ENCODE assay signal across 8 cellular contexts in genomic region chr3:134600685-134601502, GRCh38. TPM values are rescaled to one million over a fixed set of nuclear protein-coding genes. Genes with fewer than 3 reads are reported as not detected.
DNase-seq lines count a peak whose midpoint lies in the region; ATAC-seq, FAIRE-seq and TF ChIP-seq lines count a peak whose summit lies in the region.

No MANE protein-coding gene starts in this region.

- peak; percentile 98 for TF ChIP-seq CTCF in coronary artery (IDR thresholded peaks at IDR 0.05)
- TF ChIP-seq CTCF in HepG2 (CRISPR knock-in tag; IDR thresholded peaks at IDR 0.05): peak; percentile 85

- H3K4me1 ChIP-seq in HepG2 (ENCODE audit: insufficient read depth, low read length): no peaks in the 10 kb centered on the region

- H3K9ac ChIP-seq in HepG2 (ENCODE audit: insufficient read depth, low read depth, low read length): no peak overlapping the region

- H3K79me2 ChIP-seq in HepG2 (ENCODE audit: insufficient read depth, low read length): no peaks in the 10 kb centered on the region

- no TSS peak for BruUV-seq in HepG2 (replicated peaks; lab: Mats Ljungman, UMichigan)

- CTCF ChIA-PET in HepG2 (lab: Yijun Ruan, JAX; ENCODE audit: low intra/inter-chr PET ratio, low total read pairs): interaction anchor here (1.5 to 1.9 kb wide), 3 partner anchors 40 to 1294 kb away, joined by 4 to 14 read pairs (median 6); no protein-coding TSS in a partner anchor

- WGBS in HepG2 (ENCODE audit: low lambda C conversion rate): 26% methylated on average over 27 of the region's 32 CpGs

- peak overlapping the region; percentile 48 for H3K4me3 ChIP-seq in coronary artery
- no peak overlapping the region for H3K4me3 ChIP-seq in HepG2 (replicated peaks in 1 of 3; ENCODE audit: insufficient read depth in 1 of 3, low read depth in 2 of 3, low read length in 3 of 3)

- peak; percentile 82 for TF ChIP-seq RAD21 in HepG2 (CRISPR knock-in tag; IDR thresholded peaks at IDR 0.05)

- H3K27ac ChIP-seq in coronary artery: no peak overlapping the region
- no peak overlapping the region for H3K27ac ChIP-seq in HepG2 (ENCODE audit: extremely low read length, insufficient read depth, low read length)

- FAIRE-seq in HepG2 (lab: Jason Lieb, UNC): peak; percentile 42

- DNase-seq in activated CD4-positive, alpha-beta T cell treated with anti-CD3 and anti-CD28 coated beads for 24 hours (ENCODE audit: low read depth in 2 of 2): peak; percentile 40 to 52
- DNase-seq in activated CD4-positive, alpha-beta T cell treated with anti-CD3 and anti-CD28 coated beads for 1 hour: no peak
- DNase-seq in NCI-H2196 (lab: John Stamatoyannopoulos, UW; ENCODE audit: unreplicated experiment) (peak; percentile 84), coronary artery (ENCODE audit: low spot score) (no peak), HepG2 (ENCODE audit: low spot score) (peak; percentile 23)
- DNase-seq in activated CD4-positive, CD25-positive, alpha-beta regulatory T cell treated with anti-CD3 and anti-CD28 coated beads, Interleukin-2, amount 50 U/mL, for 72 hours: peak; percentile 70
- DNase-seq in stimulated activated CD8-positive, alpha-beta memory T cell treated with anti-CD3 and anti-CD28 coated beads, Interleukin-12 subunit alpha, Interleukin-12 subunit beta, amount 100 ng/mL, for 1 hour (ENCODE audit: low read depth): peak; percentile 27

- H3K4me2 ChIP-seq in HepG2 (ENCODE audit: low read depth, low read length): no peak overlapping the region

- POLR2A ChIA-PET in HepG2 (lab: Yijun Ruan, JAX): no interaction called here

- TF ChIP-seq POLR2A in HepG2 (IDR thresholded peaks at IDR 0.05; ENCODE audit: insufficient read depth in 1 of 2, low read depth in 2 of 2, low read length in 2 of 2): no peak

- peak; percentile 78 for ATAC-seq in HG02973 (IDR thresholded peaks at IDR 0.05; ENCODE audit: unreplicated experiment)
- peak; percentile 85 for ATAC-seq in HepG2

- peaks cover 1 to 42% of the 10 kb centered on the region in 2 experiments; a peak in 2 of 5 replicates for H3K27me3 ChIP-seq in HepG2 (ENCODE audit: control insufficient read depth in 1 of 2, insufficient read depth in 2 of 2, low read length in 2 of 2)

- TF ChIP-seq EP300 in HepG2 (IDR thresholded peaks at IDR 0.05; ENCODE audit: low read depth in 2 of 2, low read length in 2 of 2): no peak
- TF ChIP-seq EP300 in HepG2 (CRISPR knock-in tag; IDR thresholded peaks at IDR 0.05; ENCODE audit: borderline replicate concordance): no peak

- no peaks in the 10 kb centered on the region for H3K9me3 ChIP-seq in HepG2 (ENCODE audit: low read length)

- no peaks in the 10 kb centered on the region for H3K36me3 ChIP-seq in HepG2 (replicated peaks in 1 of 2; ENCODE audit: control insufficient read depth in 1 of 2, insufficient read depth in 2 of 2, low read length in 2 of 2)

- no peak overlapping the region for H2AFZ ChIP-seq in HepG2 (ENCODE audit: low read length)

- no peaks in the 10 kb centered on the region for H4K20me1 ChIP-seq in HepG2 (ENCODE audit: insufficient read depth, low read length)

- intact Hi-C loops in HepG2 (cut with micrococcal nuclease; ENCODE audit: unreplicated experiment): loop anchor here (1.0 to 5.0 kb wide), 3 partner anchors 40 to 1296 kb away; no protein-coding TSS in a partner anchor

- in situ Hi-C loops in HepG2 (cut with HindIII; ENCODE audit: extremely low pct_ligation_motif_present, low pct_unique_long_range_greater_than_20kb): loop anchor here (5.0 to 25.0 kb wide), 4 partner anchors 41 to 1286 kb away; no protein-coding TSS in a partner anchor

TF ChIP-seq in HepG2, 621 proteins besides CTCF, POLR2A, EP300 and RAD21:
- TF ChIP-seq KDM2A (CRISPR knock-in tag; IDR thresholded peaks at IDR 0.05; ENCODE audit: borderline replicate concordance, low read depth) (peak; percentile 63; the same call in 1 of the 2 replicates), KLF11 (CRISPR knock-in tag; IDR thresholded peaks at IDR 0.05) (no peak), SMC3 (IDR thresholded peaks at IDR 0.05; ENCODE audit: low read length) (peak; percentile 40; the same call in 1 of the 2 replicates), XRCC5 (optimal IDR thresholded peaks at IDR 0.05; ENCODE audit: low read length) (peak; percentile 52), STAG1 (CRISPR knock-in tag; IDR thresholded peaks at IDR 0.05) (peak; percentile 84)

RNA-seq across cellular contexts. Expression of gene KY, which starts 49.9 kb away (rescaled TPM):
- not detected in 2 replicates for total RNA-seq in HepG2 (2016; rRNA removed; fragmentation: Illumina TruSeq; extraction: Trizol)
- not detected in 2 replicates for total RNA-seq in HepG2 (2016; cell fraction: cytosol; rRNA removed; fragmentation: Illumina TruSeq; extraction: Trizol; ENCODE audit: low read depth)
- total RNA-seq in HepG2 (2016; cell fraction: insoluble cytoplasmic fraction; rRNA removed; fragmentation: Illumina TruSeq; extraction: Trizol): not detected in 2 replicates
- not detected in 2 replicates for total RNA-seq in HepG2 (2016; cell fraction: membrane; rRNA removed; fragmentation: Illumina TruSeq; extraction: Trizol)
- total RNA-seq in HepG2 (2016; cell fraction: nucleus; rRNA removed; fragmentation: Illumina TruSeq; extraction: Trizol): not detected in 2 replicates
- not detected in 2 replicates for polyA plus RNA-seq in HepG2 (2011; rRNA removed)
- not detected in 2 replicates for polyA plus RNA-seq in HepG2 (2011; cell fraction: cytosol; rRNA removed)
- polyA plus RNA-seq in HepG2 (2011; cell fraction: nucleus; rRNA removed): not detected in 2 replicates
- polyA plus RNA-seq in HepG2 (2012): not detected in 2 replicates
- not detected in 2 replicates for polyA plus RNA-seq in HepG2 (2016; cell fraction: cytosol; fragmentation: Illumina TruSeq; extraction: Trizol; ENCODE audit: low read depth)
- not detected in 2 replicates for polyA plus RNA-seq in HepG2 (2016; cell fraction: insoluble cytoplasmic fraction; fragmentation: Illumina TruSeq; extraction: Trizol; ENCODE audit: low read depth)
- not detected in 2 replicates for polyA plus RNA-seq in HepG2 (2016; cell fraction: membrane; fragmentation: Illumina TruSeq; extraction: Trizol; ENCODE audit: low read depth)
- polyA plus RNA-seq in HepG2 (2016; cell fraction: nucleus; fragmentation: Illumina TruSeq; extraction: Trizol; ENCODE audit: insufficient read depth, low read depth): not detected in 2 replicates
- polyA minus RNA-seq in HepG2 (2011; rRNA and poly(A)+ RNA removed; ENCODE audit: low replicate concordance): 0.05 TPM in 1 of 2 replicates, not detected in the other
- not detected in 2 replicates for polyA minus RNA-seq in HepG2 (2011; cell fraction: cytosol; rRNA and poly(A)+ RNA removed)
- not detected in 2 replicates for polyA minus RNA-seq in HepG2 (2011; cell fraction: nucleus; rRNA and poly(A)+ RNA removed)

Comparison
In these comparisons a context has a peak if more than half of its experiments do, and no peak if none do; other contexts are left out.
1. DNase-seq: peak in activated CD4-positive, alpha-beta T cell treated with anti-CD3 and anti-CD28 coated beads for 24 hours (2 of 2), NCI-H2196 (single experiment), activated CD4-positive, CD25-positive, alpha-beta regulatory T cell treated with anti-CD3 and anti-CD28 coated beads, Interleukin-2, amount 50 U/mL, for 72 hours (single experiment), HepG2 (single experiment) and stimulated activated CD8-positive, alpha-beta memory T cell treated with anti-CD3 and anti-CD28 coated beads, Interleukin-12 subunit alpha, Interleukin-12 subunit beta, amount 100 ng/mL, for 1 hour (single experiment); none in activated CD4-positive, alpha-beta T cell treated with anti-CD3 and anti-CD28 coated beads for 1 hour (single experiment) and coronary artery (single experiment).